10 cellular contexts compared by ENCODE assay signal in genomic region chr9:36924071-36924470, GRCh38.
A peak's percentile ranks its signal among the peaks of the same experiment; 100 is the strongest.
DNase-seq lines count a peak whose midpoint lies in the region; ATAC-seq lines count a peak whose summit lies in the region.
"Had no signal": no experiment of that assay in that cellular context is flagged by ENCODE, and none has a peak within 500 bp of the region (broad histone marks: within the 10 kb centered on the region; RNA-seq: fewer than 3 reads in every experiment).

No MANE protein-coding gene starts in this region.

- no peak overlapping the region for H3K4me2 ChIP-seq in mesendoderm (ENCODE audit: low read length)

- H3K27me3 ChIP-seq in mesendoderm (ENCODE audit: insufficient read depth, low read length, poor library complexity), result no peaks in the 10 kb centered on the region
- H3K27me3 ChIP-seq: BE2C had no signal

- no peak overlapping the region for H3K9ac ChIP-seq in mesendoderm (ENCODE audit: low read length)

- H4K5ac ChIP-seq in mesendoderm (ENCODE audit: low read length), result no peak overlapping the region

- peak; percentile 55 for ATAC-seq in HG02870 (IDR thresholded peaks at IDR 0.05; ENCODE audit: unreplicated experiment)
- ATAC-seq in HG03520 (IDR thresholded peaks at IDR 0.05; ENCODE audit: unreplicated experiment), result no peak
- ATAC-seq: sciatic nerve had no signal

- no peak overlapping the region for H3K27ac Mint-ChIP-seq in activated CD4-positive, alpha-beta memory T cell treated with anti-CD3 and anti-CD28 coated beads for 36 hours

- peaks cover 25% of the 10 kb centered on the region for H3K27me3 Mint-ChIP-seq in activated CD4-positive, alpha-beta memory T cell treated with anti-CD3 and anti-CD28 coated beads for 36 hours

- WGBS in mesendoderm (ENCODE audit: extremely low coverage, insufficient coverage, low lambda C conversion rate), result no CpG with 5 or more reads among the region's 4 CpGs

- no peak overlapping the region for H2BK15ac ChIP-seq in mesendoderm (replicated peaks; ENCODE audit: low read depth)

- no peaks in the 10 kb centered on the region for H3K79me1 ChIP-seq in mesendoderm (ENCODE audit: low read length)

- no peak overlapping the region for H2BK120ac ChIP-seq in mesendoderm (ENCODE audit: low read depth, low read length)

- H3K56ac ChIP-seq in mesendoderm (ENCODE audit: low read length), result no peak overlapping the region

- H4K8ac ChIP-seq in mesendoderm (ENCODE audit: low read depth, low read length), result no peak overlapping the region

- no peak overlapping the region for H3K27ac ChIP-seq in mesendoderm (ENCODE audit: low read depth, low read length)

- no peaks in the 10 kb centered on the region for H3K9me3 Mint-ChIP-seq in activated CD4-positive, alpha-beta memory T cell treated with anti-CD3 and anti-CD28 coated beads for 36 hours

- H3K18ac ChIP-seq in mesendoderm (ENCODE audit: low read length), result no peak overlapping the region

- H3K4me3 Mint-ChIP-seq in activated CD4-positive, alpha-beta memory T cell treated with anti-CD3 and anti-CD28 coated beads for 36 hours, result no peak overlapping the region

- H3K4me3 ChIP-seq in mesendoderm (ENCODE audit: low read length), result no peak overlapping the region

- no peak overlapping the region for H2AK5ac ChIP-seq in mesendoderm (ENCODE audit: low read length)

- DNase-seq in NCI-H2081 (lab: John Stamatoyannopoulos, UW) (peak; percentile 31 to 68), NCI-H2081 treated with DMSO at 0.1 percent for 48 hours (lab: John Stamatoyannopoulos, UW) (no peak), mesendoderm (peak; percentile 70), DMS 273 treated with DMSO at 0.1 percent for 48 hours (lab: John Stamatoyannopoulos, UW) (no peak), NCI-H524 treated with DMSO at 0.1 percent for 48 hours (lab: John Stamatoyannopoulos, UW) (no peak)
- DNase-seq in activated CD4-positive, alpha-beta memory T cell treated with anti-CD3 and anti-CD28 coated beads for 36 hours, result peak; percentile 44
- DNase-seq: BE2C had no signal

- no peaks in the 10 kb centered on the region for H3K4me1 ChIP-seq in mesendoderm (ENCODE audit: control insufficient read depth, low read depth, low read length)
- H3K4me1 ChIP-seq: BE2C had no signal

- CTCF ChIA-PET in activated CD4-positive, alpha-beta memory T cell treated with anti-CD3 and anti-CD28 coated beads for 36 hours (lab: Charles Lee), result no interaction called here

- H3K36me3 ChIP-seq in mesendoderm (ENCODE audit: control insufficient read depth, insufficient read depth, low read length), result no peaks in the 10 kb centered on the region

- H2BK5ac ChIP-seq in mesendoderm (ENCODE audit: low read length), result no peak overlapping the region

- H3K36me3 Mint-ChIP-seq in activated CD4-positive, alpha-beta memory T cell treated with anti-CD3 and anti-CD28 coated beads for 36 hours, result no peaks in the 10 kb centered on the region

- no peaks in the 10 kb centered on the region for H3K79me2 ChIP-seq in mesendoderm (ENCODE audit: control insufficient read depth, insufficient read depth, low read length)

- H3K4ac ChIP-seq in mesendoderm (ENCODE audit: low read depth, low read length), result no peak overlapping the region

- peaks cover 30% of the 10 kb centered on the region for H3K4me1 Mint-ChIP-seq in activated CD4-positive, alpha-beta memory T cell treated with anti-CD3 and anti-CD28 coated beads for 36 hours (ENCODE audit: low read depth)

- intact Hi-C loops in activated CD4-positive, alpha-beta memory T cell treated with anti-CD3 and anti-CD28 coated beads for 36 hours (cut with micrococcal nuclease), result no loop called here

- no peak overlapping the region for H3K23ac ChIP-seq in mesendoderm (ENCODE audit: low read length)

- POLR2A ChIA-PET in activated CD4-positive, alpha-beta memory T cell treated with anti-CD3 and anti-CD28 coated beads for 36 hours (lab: Charles Lee), result no interaction called here

Comparison
In these comparisons a context has a peak if more than half of its experiments do, and no peak if none do; other contexts are left out.
1. DNase-seq: peak in NCI-H2081 (2 of 2), activated CD4-positive, alpha-beta memory T cell treated with anti-CD3 and anti-CD28 coated beads for 36 hours (single experiment) and mesendoderm (single experiment); none in NCI-H2081 treated with DMSO at 0.1 percent for 48 hours (single experiment), DMS 273 treated with DMSO at 0.1 percent for 48 hours (single experiment) and NCI-H524 treated with DMSO at 0.1 percent for 48 hours (single experiment).